In genomic region chr1:98490099-98490498, GRCh38 we compare ENCODE assay signal across 13 cellular contexts.
"Had no signal": no experiment of that assay in that cellular context is flagged by ENCODE, and none has a peak within 500 bp of the region (broad histone marks: within the 10 kb centered on the region; RNA-seq: fewer than 3 reads in every experiment).

No MANE protein-coding gene starts in this region.

- H3K9me3 ChIP-seq: thoracic aorta, upper lobe of right lung had no signal

- H3K27ac ChIP-seq: cardiac muscle cell, thoracic aorta, upper lobe of right lung, VCaP had no signal

- FAIRE-seq: frontal cortex had no signal

- H3K4me1 ChIP-seq: upper lobe of right lung had no signal

- H3K27me3 ChIP-seq: cardiac muscle cell, upper lobe of right lung had no signal

- DNase-seq: activated CD4-positive, alpha-beta T cell treated with anti-CD3 and anti-CD28 coated beads for 1 hour; activated CD4-positive, alpha-beta T cell treated with anti-CD3 and anti-CD28 coated beads, Interleukin-2, amount 50 U/mL, for 4 hours; activated T-cell treated with anti-CD3 and anti-CD28 coated beads, Interleukin-2, amount 50 U/mL, for 1 hour; head of caudate nucleus; nephron progenitor cell; occipital lobe; upper lobe of right lung had no signal

- H3K4me3 ChIP-seq: cardiac muscle cell, thoracic aorta, upper lobe of right lung had no signal

- H3K36me3 ChIP-seq: cardiac muscle cell, thoracic aorta, upper lobe of right lung had no signal

- ATAC-seq: activated naive CD4-positive, alpha-beta T cell treated with anti-CD3 and anti-CD28 coated beads, Interleukin-2, amount 50 U/mL, for 72 hours; stimulated activated effector memory CD8-positive, alpha-beta T cell treated with anti-CD3 and anti-CD28 coated beads, Interleukin-12 subunit alpha, Interleukin-12 subunit beta, amount 100 ng/mL, for 72 hours; upper lobe of right lung had no signal
